8 cellular contexts compared by ENCODE assay signal in genomic region chr3:112561085-112561692, GRCh38. TPM values are rescaled to one million over a fixed set of nuclear protein-coding genes. Genes with fewer than 3 reads are reported as not detected.
DNase-seq lines count a peak whose midpoint lies in the region; ATAC-seq and TF ChIP-seq lines count a peak whose summit lies in the region.

No MANE protein-coding gene starts in this region.

- TF ChIP-seq CTCF in RWPE1 (conservative IDR thresholded peaks at IDR 0.05; ENCODE audit: low read depth) (no peak), osteoblast (IDR thresholded peaks at IDR 0.05; ENCODE audit: extremely low read depth, low read depth, low read length) (no peak), thoracic aorta (IDR thresholded peaks at IDR 0.05) (no peak)

- H3K4me3 ChIP-seq in osteoblast (ENCODE audit: insufficient read depth, low read length) = peak overlapping the region; percentile 74
- H3K4me3 ChIP-seq in thoracic aorta = peak overlapping the region; percentile 96

- POLR2A ChIA-PET in RWPE1 (lab: Yijun Ruan, JAX; ENCODE audit: low non-redundant PET) = interaction anchor here (0.6 to 0.8 kb wide), 3 partner anchors 12 to 920 kb away, joined by 3 to 4 read pairs (median 3); no protein-coding TSS in a partner anchor

- H3K27me3 ChIP-seq in osteoblast (ENCODE audit: insufficient read depth, low read length) = no peaks in the 10 kb centered on the region
- H3K27me3 ChIP-seq in thoracic aorta (replicated peaks; ENCODE audit: insufficient read depth) = no peaks in the 10 kb centered on the region

- H3K36me3 ChIP-seq in osteoblast (ENCODE audit: insufficient read depth, low read length) = no peaks in the 10 kb centered on the region
- peaks cover 4% of the 10 kb centered on the region for H3K36me3 ChIP-seq in thoracic aorta

- H3K27ac ChIP-seq in RWPE1 = peak overlapping the region; percentile 97
- peak overlapping the region; percentile 88 for H3K27ac ChIP-seq in osteoblast (ENCODE audit: low read depth, low read length)
- peak overlapping the region; percentile 91 to 96 for H3K27ac ChIP-seq in thoracic aorta

- H3K9me3 ChIP-seq in osteoblast (ENCODE audit: low read depth, low read length) = no peaks in the 10 kb centered on the region
- H3K9me3 ChIP-seq in thoracic aorta = no peaks in the 10 kb centered on the region

- H3K4me1 ChIP-seq in osteoblast (ENCODE audit: insufficient read depth, low read length) (peaks cover 14% of the 10 kb centered on the region), thoracic aorta (ENCODE audit: control insufficient read depth in 1 of 2, low read depth in 2 of 2) (peaks cover 17 to 42% of the 10 kb centered on the region in 2 donors)

- DNase-seq in Daoy (ENCODE audit: low read depth) (peak; percentile 84), HuH-7.5 (ENCODE audit: low spot score) (peak; percentile 63), RWPE1 (ENCODE audit: low spot score) (peak; percentile 71), glomerular visceral epithelial cell (ENCODE audit: extremely low spot score) (peak; percentile 71), osteoblast (ENCODE audit: insufficient read length, low spot score, missing footprints) (peak; percentile 90), thoracic aorta (ENCODE audit: low spot score) (no peak)
- DNase-seq in activated naive CD4-positive, alpha-beta T cell treated with anti-CD3 and anti-CD28 coated beads, Interleukin-2, amount 50 U/mL, for 16 hours = peak; percentile 82

- H3K79me2 ChIP-seq in osteoblast (ENCODE audit: insufficient read depth, low read length) = peaks cover 54% of the 10 kb centered on the region

- peak overlapping the region; percentile 86 for H2AFZ ChIP-seq in osteoblast (ENCODE audit: low read length)

- H3K4me2 ChIP-seq in osteoblast (ENCODE audit: insufficient read depth, low read length) = peak overlapping the region; percentile 69

- no peaks in the 10 kb centered on the region for H4K20me1 ChIP-seq in osteoblast (ENCODE audit: insufficient read depth, low read length)

- peak; percentile 45 for ATAC-seq in GM21529 (IDR thresholded peaks at IDR 0.05; ENCODE audit: unreplicated experiment)
- ATAC-seq in thoracic aorta (ENCODE audit: insufficient number of reproducible peaks, low FRiP score, low read depth) = peak; percentile 26

- CTCF ChIA-PET in RWPE1 (lab: Yijun Ruan, JAX) = interaction anchor here (1.0 kb wide), 1 partner anchor 28 kb away, joined by 11 read pairs; no protein-coding TSS in a partner anchor

RNA-seq across cellular contexts. Expression of gene ATG3, which starts 0.6 kb away (rescaled TPM):
- 93.4 and 93.7 TPM in 2 replicates for total RNA-seq in Daoy (2014; rRNA removed; shearing (Covaris generic))
- total RNA-seq in osteoblast = 67.2 and 68.4 TPM in 2 replicates
- total RNA-seq in thoracic aorta = 10 to 100 TPM; 37.5 to 52.6 TPM

RNA-seq across cellular contexts. Expression of gene SLC35A5, which starts 0.7 kb away (rescaled TPM):
- total RNA-seq in Daoy (2014; rRNA removed; shearing (Covaris generic)) = 36.3 and 56.1 TPM in 2 replicates
- total RNA-seq in osteoblast (41.8 and 58.3 TPM in 2 replicates), thoracic aorta (10 to 100 TPM; 17.5 to 45.9 TPM)
